ENCODE assay signal across 8 cellular contexts in genomic region chr14:34496679-34497513, GRCh38. TPM values are rescaled to one million over a fixed set of nuclear protein-coding genes. Genes with fewer than 3 reads are reported as not detected.
A peak's percentile ranks its signal among the peaks of the same experiment; 100 is the strongest.
DNase-seq lines count a peak whose midpoint lies in the region; ATAC-seq and TF ChIP-seq lines count a peak whose summit lies in the region.

No MANE protein-coding gene starts in this region.

- H3K27ac Mint-ChIP-seq in activated T-cell treated with anti-CD3 and anti-CD28 coated beads, Interleukin-2, amount 50 U/mL, for 72 hours = no peak overlapping the region

- TF ChIP-seq CTCF in AG04450 (IDR thresholded peaks at IDR 0.05; ENCODE audit: low read depth, low read length) (peak; percentile 40), lower leg skin (IDR thresholded peaks at IDR 0.05) (no peak), thyroid gland (IDR thresholded peaks at IDR 0.05) (no peak)

- POLR2A ChIA-PET in AG04450 (lab: Yijun Ruan, JAX) = interaction anchor here (0.7 to 1.0 kb wide), 5 partner anchors 15 to 435 kb away, joined by 3 to 15 read pairs (median 3); partner anchors contain the start of gene SPTSSA

- WGBS in ectodermal cell, 2 experiments = 32 to 33% methylated on average over 14 of the region's 14 CpGs
- 15 to 21% methylated on average over 14 of the region's 14 CpGs for WGBS in lower leg skin, 2 donors
- WGBS in thyroid gland, 2 donors = 54 to 64% methylated on average over 14 of the region's 14 CpGs

- no peaks in the 10 kb centered on the region for H3K36me3 ChIP-seq in ectodermal cell (ENCODE audit: control insufficient read depth, insufficient read depth, low read length)
- no peaks in the 10 kb centered on the region for H3K36me3 ChIP-seq in thyroid gland

- intact Hi-C loops in lower leg skin (cut with DNase I; ENCODE audit: low total_unique reads) = loop anchor here (5.0 kb wide), 1 partner anchor 165 kb away; no protein-coding TSS in a partner anchor
- intact Hi-C loops in thyroid gland (cut with DNase I) = no loop called here

- H3K27me3 Mint-ChIP-seq in activated T-cell treated with anti-CD3 and anti-CD28 coated beads, Interleukin-2, amount 50 U/mL, for 72 hours (ENCODE audit: low read depth) = no peaks in the 10 kb centered on the region

- peak; percentile 98 for DNase-seq in AG04450 (ENCODE audit: low read depth, low spot score)
- peak; percentile 98 for DNase-seq in NCI-H460 (ENCODE audit: extremely low read depth, low read depth)
- DNase-seq in lower leg skin (ENCODE audit: low spot score in 2 of 2) = peak; percentile 82 to 92
- DNase-seq in thyroid gland = peak; percentile 17 to 22
- DNase-seq in activated T-cell treated with anti-CD3 and anti-CD28 coated beads, Interleukin-2, amount 50 U/mL, for 72 hours = no peak

- H3K4me1 Mint-ChIP-seq in activated T-cell treated with anti-CD3 and anti-CD28 coated beads, Interleukin-2, amount 50 U/mL, for 72 hours (ENCODE audit: low read depth) = no peaks in the 10 kb centered on the region

- no peak for ATAC-seq in HG03097 (IDR thresholded peaks at IDR 0.05; ENCODE audit: low FRiP score, unreplicated experiment)
- ATAC-seq in HG02798 (IDR thresholded peaks at IDR 0.05; ENCODE audit: poor library complexity, unreplicated experiment) = no peak
- no peak for ATAC-seq in activated T-cell treated with anti-CD3 and anti-CD28 coated beads, Interleukin-2, amount 50 U/mL, for 72 hours (replicated peaks in 1 of 2)

- H3K4me1 ChIP-seq in ectodermal cell (ENCODE audit: control insufficient read depth, insufficient read depth, low read length) = peaks cover 10% of the 10 kb centered on the region
- peaks cover 0 to 15% of the 10 kb centered on the region in 2 donors for H3K4me1 ChIP-seq in thyroid gland

- H3K36me3 Mint-ChIP-seq in activated T-cell treated with anti-CD3 and anti-CD28 coated beads, Interleukin-2, amount 50 U/mL, for 72 hours (ENCODE audit: insufficient read depth in 2 of 2) = no peaks in the 10 kb centered on the region

- H3K4me3 Mint-ChIP-seq in activated T-cell treated with anti-CD3 and anti-CD28 coated beads, Interleukin-2, amount 50 U/mL, for 72 hours = no peak overlapping the region

- TF ChIP-seq POLR2A in lower leg skin (IDR thresholded peaks at IDR 0.05) = no peak
- TF ChIP-seq POLR2A in thyroid gland (IDR thresholded peaks at IDR 0.05) = no peak

- H3K9me3 ChIP-seq in AG04450 (ENCODE audit: control insufficient read depth, insufficient read depth, low read length) (no peaks in the 10 kb centered on the region), ectodermal cell (ENCODE audit: control insufficient read depth, low read length) (no peaks in the 10 kb centered on the region), thyroid gland (no peaks in the 10 kb centered on the region)

- H3K27me3 ChIP-seq in AG04450 (ENCODE audit: control insufficient read depth, insufficient read depth, low read length) (no peaks in the 10 kb centered on the region), ectodermal cell (ENCODE audit: control insufficient read depth, insufficient read depth, low read length, poor library complexity, severe bottlenecking) (no peaks in the 10 kb centered on the region), thyroid gland (no peaks in the 10 kb centered on the region)

- no peak overlapping the region; the same call in 1 of the 2 replicates for H3K4me3 ChIP-seq in AG04450 (ENCODE audit: low read depth, low read length)
- H3K4me3 ChIP-seq in ectodermal cell (ENCODE audit: insufficient read depth, low read depth, low read length) = no peak overlapping the region
- no peak overlapping the region for H3K4me3 ChIP-seq in lower leg skin (ENCODE audit: low read depth, poor library complexity, severe bottlenecking)
- no peak overlapping the region for H3K4me3 ChIP-seq in thyroid gland (replicated peaks in 1 of 3)

- H3K27ac ChIP-seq in AG04450 (ENCODE audit: low read depth, low read length) (peak overlapping the region; percentile 96), ectodermal cell (ENCODE audit: insufficient read depth, low read depth, low read length, poor library complexity, severe bottlenecking) (peak overlapping the region; percentile 78), thyroid gland (peak overlapping the region in 2 of 3 donors; percentile 52 to 54)

- H3K9me3 Mint-ChIP-seq in activated T-cell treated with anti-CD3 and anti-CD28 coated beads, Interleukin-2, amount 50 U/mL, for 72 hours = no peaks in the 10 kb centered on the region

- CTCF ChIA-PET in AG04450 (lab: Charles Lee) = interaction anchor here (0.6 to 2.0 kb wide), 5 partner anchors 9 to 173 kb away, joined by 3 to 6 read pairs (median 4); no protein-coding TSS in a partner anchor

RNA-seq across cellular contexts. Expression of gene SPTSSA, which starts 34.9 kb away (rescaled TPM):
- polyA plus RNA-seq in AG04450 (2011; rRNA removed) = 21.9 and 32.5 TPM in 2 replicates
- polyA minus RNA-seq in AG04450 (2011; rRNA and poly(A)+ RNA removed) = 11.9 and 14.8 TPM in 2 replicates
- 22.9 and 30.6 TPM in 2 replicates for total RNA-seq in NCI-H460 (2014; rRNA removed; shearing (Covaris generic))
- 41.8 and 44.8 TPM in 2 replicates for polyA plus RNA-seq in NCI-H460 (2014; cell fraction: nucleus; rRNA removed)
- polyA plus RNA-seq in ectodermal cell (2013, experiment 1 of 4) = 32.7 TPM
- polyA plus RNA-seq in ectodermal cell (2013, experiment 2 of 4) = 34.3 TPM
- 25.8 TPM for polyA plus RNA-seq in ectodermal cell (2013, experiment 3 of 4)
- polyA plus RNA-seq in ectodermal cell (2013, experiment 4 of 4) = 28.8 TPM
- total RNA-seq in lower leg skin (10 to 100 TPM; 10.7 to 22.7 (median 16.5) TPM), thyroid gland (10 to 100 TPM; 25.9 to 30.6 (median 28.5) TPM)
- 1 to 10 TPM; 7.3 to 8.1 TPM for total RNA-seq in activated T-cell treated with anti-CD3 and anti-CD28 coated beads, Interleukin-2, amount 50 U/mL, for 72 hours

RNA-seq across cellular contexts. Expression of gene EAPP, which starts 42.6 kb away (rescaled TPM):
- 47.9 and 66.8 TPM in 2 replicates for polyA plus RNA-seq in AG04450 (2011; rRNA removed)
- 20.7 and 31.0 TPM in 2 replicates for polyA minus RNA-seq in AG04450 (2011; rRNA and poly(A)+ RNA removed)
- total RNA-seq in NCI-H460 (2014; rRNA removed; shearing (Covaris generic)) = 47.5 and 50.0 TPM in 2 replicates
- 28.5 and 44.4 TPM in 2 replicates for polyA plus RNA-seq in NCI-H460 (2014; cell fraction: nucleus; rRNA removed)
- 48.9 TPM for polyA plus RNA-seq in ectodermal cell (2013, experiment 1 of 4)
- 56.0 TPM for polyA plus RNA-seq in ectodermal cell (2013, experiment 2 of 4)
- polyA plus RNA-seq in ectodermal cell (2013, experiment 3 of 4) = 48.4 TPM
- 59.1 TPM for polyA plus RNA-seq in ectodermal cell (2013, experiment 4 of 4)
- total RNA-seq in lower leg skin = 10 to 100 TPM; 55.2 to 63.3 (median 60.2) TPM
- total RNA-seq in thyroid gland = 10 to 100 TPM; 45.2 to 68.7 (median 57.6) TPM
- 10 to 100 TPM; 53.4 to 54.8 TPM for total RNA-seq in activated T-cell treated with anti-CD3 and anti-CD28 coated beads, Interleukin-2, amount 50 U/mL, for 72 hours

Comparison
In these comparisons a context has a peak if more than half of its experiments do, and no peak if none do; other contexts are left out.
1. DNase-seq: peak in AG04450 (single experiment), NCI-H460 (single experiment), lower leg skin (2 of 2) and thyroid gland (2 of 2); none in activated T-cell treated with anti-CD3 and anti-CD28 coated beads, Interleukin-2, amount 50 U/mL, for 72 hours (0 of 2).
2. Peak in every context shown above with its lines, with median percentiles within 50 percentile points of each other: H3K27ac ChIP-seq.